In genomic region chr9:138174954-138175353, GRCh38 we compare ENCODE assay signal across 1 cellular context.
DNase-seq lines count a peak whose midpoint lies in the region; TF ChIP-seq lines count a peak whose summit lies in the region.
"Not testable (repeated sequence)": the region's sequence is repeated elsewhere in the genome, so short reads cannot be mapped to it uniquely, and the experiment has no call there.

No MANE protein-coding gene starts in this region.

- not testable (repeated sequence) for H3K36me3 ChIP-seq in WERI-Rb-1

- H3K27ac ChIP-seq in WERI-Rb-1 = not testable (repeated sequence)

- H3K4me3 ChIP-seq in WERI-Rb-1 (ENCODE audit: low read depth, low read length) = not testable (repeated sequence)

- DNase-seq in WERI-Rb-1 = peak; percentile 16

- not testable (repeated sequence) for H3K9me3 ChIP-seq in WERI-Rb-1 (ENCODE audit: severe bottlenecking)

- not testable (repeated sequence) for TF ChIP-seq CTCF in WERI-Rb-1 (IDR thresholded peaks at IDR 0.05; ENCODE audit: low read depth, low read length)

- H3K27me3 ChIP-seq in WERI-Rb-1 (ENCODE audit: insufficient read depth, low read depth, severe bottlenecking) = not testable (repeated sequence)
